ENCODE assay signal across 8 cellular contexts in genomic region chr11:119363081-119363861, GRCh38. TPM values are rescaled to one million over a fixed set of nuclear protein-coding genes. Genes with fewer than 3 reads are reported as not detected.
DNase-seq lines count a peak whose midpoint lies in the region; ATAC-seq and FAIRE-seq lines count a peak whose summit lies in the region.
"Had no signal": no experiment of that assay in that cellular context is flagged by ENCODE, and none has a peak within 500 bp of the region (broad histone marks: within the 10 kb centered on the region; RNA-seq: fewer than 3 reads in every experiment).

No MANE protein-coding gene starts in this region.

- H3K4me1 Mint-ChIP-seq in activated T-helper 17 cell treated with anti-CD3 and anti-CD28 coated beads, Interleukin-2, amount 50 U/mL, for 72 hours, result peaks cover 4% of the 10 kb centered on the region
- H3K4me1 Mint-ChIP-seq in immature natural killer cell, result peaks cover 6 to 12% of the 10 kb centered on the region in 2 donors
- peaks cover 30% of the 10 kb centered on the region for H3K4me1 Mint-ChIP-seq in activated CD8-positive, alpha-beta memory T cell treated with anti-CD3 and anti-CD28 coated beads, Interleukin-2, amount 10 ng/mL, durations not matched to agents 7 days and 5 days

- in situ Hi-C loops in HAP-1 (cut with MboI; ENCODE audit: low sequenced_read_pairs), result no loop called here

- CTCF ChIA-PET in activated CD8-positive, alpha-beta memory T cell treated with anti-CD3 and anti-CD28 coated beads, Interleukin-2, amount 10 ng/mL, durations not matched to agents 7 days and 5 days (lab: Charles Lee), result interaction anchor here (1.2 to 8.9 kb wide), 4 partner anchors 10 to 112 kb away, joined by 4 to 318 read pairs (median 8); partner anchors contain the start of gene USP2

- no peak for ATAC-seq in activated T-helper 17 cell treated with anti-CD3 and anti-CD28 coated beads, Interleukin-2, amount 50 U/mL, for 72 hours (replicated peaks)
- ATAC-seq in activated CD8-positive, alpha-beta memory T cell treated with anti-CD3 and anti-CD28 coated beads, Interleukin-2, amount 10 ng/mL, durations not matched to agents 7 days and 5 days, result no peak
- ATAC-seq in GM18502 (IDR thresholded peaks at IDR 0.05; ENCODE audit: poor library complexity, unreplicated experiment), result no peak

- no peaks in the 10 kb centered on the region for H3K9me3 ChIP-seq in HAP-1
- no peaks in the 10 kb centered on the region for H3K9me3 ChIP-seq in small intestine (ENCODE audit: control insufficient read depth, low read depth)

- 16 to 40% (median 25%) methylated on average over 42 to 44 of the region's 44 CpGs for WGBS in small intestine, 3 donors

- H3K4me3 Mint-ChIP-seq in activated T-helper 17 cell treated with anti-CD3 and anti-CD28 coated beads, Interleukin-2, amount 50 U/mL, for 72 hours, result peak overlapping the region; percentile 13
- peak overlapping the region; percentile 21 to 60 (median 54) for H3K4me3 Mint-ChIP-seq in immature natural killer cell
- H3K4me3 Mint-ChIP-seq in activated CD8-positive, alpha-beta memory T cell treated with anti-CD3 and anti-CD28 coated beads, Interleukin-2, amount 10 ng/mL, durations not matched to agents 7 days and 5 days, result no peak overlapping the region

- H3K4me3 ChIP-seq in HAP-1 (peak overlapping the region; percentile 14; the same call in 1 of the 2 replicates), small intestine (ENCODE audit: low read depth in 1 of 2, low read length in 2 of 2) (peak overlapping the region; percentile 30 to 78)

- H3K27me3 Mint-ChIP-seq in activated T-helper 17 cell treated with anti-CD3 and anti-CD28 coated beads, Interleukin-2, amount 50 U/mL, for 72 hours, result peaks cover 39% of the 10 kb centered on the region
- peaks cover 16 to 32% (median 20%) of the 10 kb centered on the region in 3 donors for H3K27me3 Mint-ChIP-seq in immature natural killer cell (ENCODE audit: low read depth in 3 of 3)
- H3K27me3 Mint-ChIP-seq in activated CD8-positive, alpha-beta memory T cell treated with anti-CD3 and anti-CD28 coated beads, Interleukin-2, amount 10 ng/mL, durations not matched to agents 7 days and 5 days, result peaks cover 51% of the 10 kb centered on the region

- no peak overlapping the region for H3K27ac Mint-ChIP-seq in activated T-helper 17 cell treated with anti-CD3 and anti-CD28 coated beads, Interleukin-2, amount 50 U/mL, for 72 hours
- no peak overlapping the region for H3K27ac Mint-ChIP-seq in immature natural killer cell
- no peak overlapping the region for H3K27ac Mint-ChIP-seq in activated CD8-positive, alpha-beta memory T cell treated with anti-CD3 and anti-CD28 coated beads, Interleukin-2, amount 10 ng/mL, durations not matched to agents 7 days and 5 days

- H3K27ac ChIP-seq in small intestine (ENCODE audit: low read depth in 1 of 2, low read length in 1 of 2), result peak overlapping the region in 1 of 2 donors; percentile 88

- peaks cover 3% of the 10 kb centered on the region for H3K9me3 Mint-ChIP-seq in activated T-helper 17 cell treated with anti-CD3 and anti-CD28 coated beads, Interleukin-2, amount 50 U/mL, for 72 hours
- no peaks in the 10 kb centered on the region for H3K9me3 Mint-ChIP-seq in immature natural killer cell
- H3K9me3 Mint-ChIP-seq in activated CD8-positive, alpha-beta memory T cell treated with anti-CD3 and anti-CD28 coated beads, Interleukin-2, amount 10 ng/mL, durations not matched to agents 7 days and 5 days (ENCODE audit: low read depth), result no peaks in the 10 kb centered on the region

- DNase-seq in HAP-1 (ENCODE audit: low spot score in 2 of 2), result no peak
- DNase-seq in immature natural killer cell, result no peak
- peak; percentile 46 for DNase-seq in small intestine
- DNase-seq in HT-29 (ENCODE audit: low spot score), result no peak
- no peak for DNase-seq in activated CD8-positive, alpha-beta memory T cell treated with anti-CD3 and anti-CD28 coated beads, Interleukin-2, amount 10 ng/mL, durations not matched to agents 7 days and 5 days

- H3K36me3 ChIP-seq in HAP-1 (replicated peaks) (peaks cover 10% of the 10 kb centered on the region), small intestine (ENCODE audit: control insufficient read depth in 2 of 2, insufficient read depth in 2 of 2, low read length in 2 of 2) (peaks cover 0 to 3% of the 10 kb centered on the region in 2 donors)

- H3K27me3 ChIP-seq in HAP-1 (ENCODE audit: low read depth) (no peaks in the 10 kb centered on the region), small intestine (ENCODE audit: control insufficient read depth in 2 of 2, insufficient read depth in 2 of 2, low read length in 2 of 2) (no peaks in the 10 kb centered on the region)

- no peak for FAIRE-seq in small intestine (lab: Jason Lieb, UNC)

- no peaks in the 10 kb centered on the region for H3K36me3 Mint-ChIP-seq in activated T-helper 17 cell treated with anti-CD3 and anti-CD28 coated beads, Interleukin-2, amount 50 U/mL, for 72 hours (ENCODE audit: low read depth)
- no peaks in the 10 kb centered on the region for H3K36me3 Mint-ChIP-seq in immature natural killer cell
- H3K36me3 Mint-ChIP-seq in activated CD8-positive, alpha-beta memory T cell treated with anti-CD3 and anti-CD28 coated beads, Interleukin-2, amount 10 ng/mL, durations not matched to agents 7 days and 5 days, result no peaks in the 10 kb centered on the region

- peaks cover 20% of the 10 kb centered on the region for H3K4me1 ChIP-seq in HAP-1
- H3K4me1 ChIP-seq in small intestine (ENCODE audit: control insufficient read depth in 2 of 2, insufficient read depth in 1 of 2, low read depth in 1 of 2, low read length in 1 of 2), result peaks cover 7 to 10% of the 10 kb centered on the region in 2 donors

RNA-seq across cellular contexts. Expression of gene MFRP, which starts 16.8 kb away (rescaled TPM):
- total RNA-seq in activated T-helper 17 cell treated with anti-CD3 and anti-CD28 coated beads, Interleukin-2, amount 50 U/mL, for 72 hours, result not detected
- polyA plus RNA-seq in immature natural killer cell (not detected), small intestine (under 1 TPM in 1 of 3 donors, not detected in 2; 0.03 TPM)
- total RNA-seq in HT-29 (2014; rRNA removed; shearing (Covaris generic)), result not detected in 2 replicates
- not detected for total RNA-seq in activated CD8-positive, alpha-beta memory T cell treated with anti-CD3 and anti-CD28 coated beads, Interleukin-2, amount 10 ng/mL, durations not matched to agents 7 days and 5 days
- total RNA-seq: pulmonary artery endothelial cell had no signal

RNA-seq across cellular contexts. Expression of gene USP2, which starts 18.2 kb away (rescaled TPM):
- 1 to 10 TPM in 1 of 2 donors, under 1 TPM in 1; 0.52 to 1.3 TPM for total RNA-seq in activated T-helper 17 cell treated with anti-CD3 and anti-CD28 coated beads, Interleukin-2, amount 50 U/mL, for 72 hours
- polyA plus RNA-seq in immature natural killer cell (not detected), small intestine (10 to 100 TPM in 2 of 3 donors, 1 to 10 TPM in 1; 5.2 to 19.5 (median 15.4) TPM)
- total RNA-seq in HT-29 (2014; rRNA removed; shearing (Covaris generic)), result 2.2 and 4.4 TPM in 2 replicates
- under 1 TPM; 0.28 to 0.76 TPM for total RNA-seq in activated CD8-positive, alpha-beta memory T cell treated with anti-CD3 and anti-CD28 coated beads, Interleukin-2, amount 10 ng/mL, durations not matched to agents 7 days and 5 days

RNA-seq across cellular contexts. Expression of gene C1QTNF5, which starts 22.6 kb away (rescaled TPM):
- total RNA-seq in activated T-helper 17 cell treated with anti-CD3 and anti-CD28 coated beads, Interleukin-2, amount 50 U/mL, for 72 hours, result not detected
- not detected for polyA plus RNA-seq in immature natural killer cell
- polyA plus RNA-seq in small intestine, result 10 to 100 TPM in 1 of 3 donors, 1 to 10 TPM in 1, under 1 TPM in 1; 0.89 to 22.5 (median 7.3) TPM
- total RNA-seq in HT-29 (2014; rRNA removed; shearing (Covaris generic)), result 0.47 and 0.56 TPM in 2 replicates
- not detected for total RNA-seq in activated CD8-positive, alpha-beta memory T cell treated with anti-CD3 and anti-CD28 coated beads, Interleukin-2, amount 10 ng/mL, durations not matched to agents 7 days and 5 days

RNA-seq across cellular contexts. Expression of gene RNF26, which starts 28.9 kb away (rescaled TPM):
- total RNA-seq in activated T-helper 17 cell treated with anti-CD3 and anti-CD28 coated beads, Interleukin-2, amount 50 U/mL, for 72 hours, result 10 to 100 TPM; 23.7 to 32.6 TPM
- polyA plus RNA-seq in immature natural killer cell, result 10 to 100 TPM; 21.9 to 42.2 (median 33.5) TPM
- 10 to 100 TPM in 1 of 3 donors, 1 to 10 TPM in 2; 6.5 to 27.3 (median 7.8) TPM for polyA plus RNA-seq in small intestine
- 13.3 and 14.8 TPM in 2 replicates for total RNA-seq in HT-29 (2014; rRNA removed; shearing (Covaris generic))
- 10 to 100 TPM; 38.7 to 42.1 TPM for total RNA-seq in activated CD8-positive, alpha-beta memory T cell treated with anti-CD3 and anti-CD28 coated beads, Interleukin-2, amount 10 ng/mL, durations not matched to agents 7 days and 5 days

RNA-seq across cellular contexts. Expression of gene MCAM, which starts 46.3 kb away (rescaled TPM):
- 10 to 100 TPM in 1 of 2 donors, 1 to 10 TPM in 1; 8.2 to 31.1 TPM for total RNA-seq in activated T-helper 17 cell treated with anti-CD3 and anti-CD28 coated beads, Interleukin-2, amount 50 U/mL, for 72 hours
- polyA plus RNA-seq in immature natural killer cell, result not detected
- 10 to 100 TPM in 1 of 3 donors, 1 to 10 TPM in 2; 1.1 to 82.3 (median 2.7) TPM for polyA plus RNA-seq in small intestine
- 6.4 and 9.9 TPM in 2 replicates for total RNA-seq in HT-29 (2014; rRNA removed; shearing (Covaris generic))
- total RNA-seq in activated CD8-positive, alpha-beta memory T cell treated with anti-CD3 and anti-CD28 coated beads, Interleukin-2, amount 10 ng/mL, durations not matched to agents 7 days and 5 days, result 1 to 10 TPM; 2.5 to 3.9 TPM
